11 cellular contexts compared by ENCODE assay signal in the genomic region with DNA sequence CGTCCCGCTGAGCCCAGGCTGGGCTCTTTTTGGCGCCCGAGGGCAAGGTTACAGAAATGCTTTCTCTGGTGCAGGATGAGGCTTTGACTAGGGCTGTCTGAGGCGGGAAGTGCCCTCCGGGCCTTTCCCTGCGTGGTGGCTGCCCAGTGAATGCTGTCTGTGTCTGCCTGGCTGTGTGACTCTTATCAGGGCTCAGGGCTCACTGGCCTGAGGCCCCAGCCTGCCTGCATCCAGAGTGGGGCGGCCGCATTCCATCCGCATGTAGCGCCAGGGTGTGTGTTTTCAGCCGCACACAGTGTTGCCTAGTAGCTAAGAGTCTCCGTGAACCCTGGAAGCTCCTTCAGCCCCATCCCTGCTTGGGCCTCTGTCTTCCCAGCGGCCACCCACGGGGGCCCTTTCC. TPM values are rescaled to one million over a fixed set of nuclear protein-coding genes. Genes with fewer than 3 reads are reported as not detected.
DNase-seq lines count a peak whose midpoint lies in the region; TF ChIP-seq lines count a peak whose summit lies in the region.
"Had no signal": no experiment of that assay in that cellular context is flagged by ENCODE, and none has a peak within 500 bp of the region (broad histone marks: within the 10 kb centered on the region; RNA-seq: fewer than 3 reads in every experiment).

No MANE protein-coding gene starts in this region.

- no peak overlapping the region for H4K91ac ChIP-seq in mesenchymal stem cell (ENCODE audit: low read length)

- no peak overlapping the region for H3K23ac ChIP-seq in mesenchymal stem cell (ENCODE audit: low read length in 2 of 2)

- H2BK15ac ChIP-seq in mesenchymal stem cell (ENCODE audit: low read depth, poor library complexity, severe bottlenecking) = no peak overlapping the region

- H3K27ac ChIP-seq in duodenal mucosa (ENCODE audit: low read depth, low read length) (peak overlapping the region; percentile 73), mesenchymal stem cell (ENCODE audit: low read length, poor library complexity, severe bottlenecking) (peak overlapping the region; percentile 39)
- H3K27ac ChIP-seq: A549 had no signal

- H3K9me3 ChIP-seq in duodenal mucosa (ENCODE audit: control insufficient read depth in 1 of 2, low read length in 2 of 2) (no peaks in the 10 kb centered on the region), mesenchymal stem cell (ENCODE audit: control insufficient read depth, low read length) (no peaks in the 10 kb centered on the region)
- H3K9me3 ChIP-seq: A549 had no signal

- no peak overlapping the region for H2BK5ac ChIP-seq in mesenchymal stem cell (ENCODE audit: low read depth, low read length, poor library complexity, severe bottlenecking)

- H3K4me1 ChIP-seq in duodenal mucosa (ENCODE audit: control insufficient read depth in 1 of 2, insufficient read depth in 2 of 2, low read length in 2 of 2) (peaks cover 60 to 70% of the 10 kb centered on the region in 2 donors), mesenchymal stem cell (ENCODE audit: control insufficient read depth, insufficient read depth, low read depth, low read length) (peaks cover 46% of the 10 kb centered on the region)

- H3K18ac ChIP-seq in mesenchymal stem cell (ENCODE audit: low read depth in 1 of 2, low read length in 2 of 2) = no peak overlapping the region

- WGBS in mesenchymal stem cell = 51% methylated on average over 15 of the region's 15 CpGs

- no peaks in the 10 kb centered on the region for H3K27me3 Mint-ChIP-seq in type B pancreatic cell

- peak overlapping the region; percentile 99 for H3K27ac Mint-ChIP-seq in type B pancreatic cell

- H2BK12ac ChIP-seq in mesenchymal stem cell (ENCODE audit: low read length in 2 of 2) = no peak overlapping the region

- H2BK120ac ChIP-seq in mesenchymal stem cell (ENCODE audit: low read depth, low read length) = no peak overlapping the region

- H3K4me1 Mint-ChIP-seq in type B pancreatic cell (ENCODE audit: unreplicated experiment) = peaks cover 45% of the 10 kb centered on the region

- POLR2A ChIA-PET in HEK293T (lab: Yijun Ruan, JAX) = no interaction called here

- peak overlapping the region; percentile 19 for H4K8ac ChIP-seq in mesenchymal stem cell (ENCODE audit: low read length)

- no peak overlapping the region for H2AK5ac ChIP-seq in mesenchymal stem cell (ENCODE audit: low read length, severe bottlenecking)

- H3K9ac ChIP-seq in duodenal mucosa (ENCODE audit: low read depth in 1 of 2, low read length in 2 of 2) (peak overlapping the region; percentile 55 to 61), mesenchymal stem cell (ENCODE audit: low read length) (peak overlapping the region; percentile 89)

- H2AFZ ChIP-seq in mesenchymal stem cell (ENCODE audit: low read depth, low read length) = no peak overlapping the region

- peak overlapping the region; percentile 77 for H3K4me3 Mint-ChIP-seq in type B pancreatic cell

- H3K4me2 ChIP-seq in mesenchymal stem cell (ENCODE audit: low read length, poor library complexity, severe bottlenecking) = no peak overlapping the region
- H3K4me2 ChIP-seq: A549 had no signal

- TF ChIP-seq CTCF in type B pancreatic cell (conservative IDR thresholded peaks at IDR 0.05) = no peak

- H3K4me3 ChIP-seq in duodenal mucosa (ENCODE audit: low read depth in 1 of 2, low read length in 2 of 2) = no peak overlapping the region
- no peak overlapping the region for H3K4me3 ChIP-seq in mesenchymal stem cell (ENCODE audit: insufficient read depth in 1 of 2, low read depth in 1 of 2, low read length in 2 of 2)
- H3K4me3 ChIP-seq: A549 had no signal

- no peaks in the 10 kb centered on the region for H3K9me3 Mint-ChIP-seq in type B pancreatic cell
- H3K9me3 Mint-ChIP-seq: activated T-cell treated with anti-CD3 and anti-CD28 coated beads, Interleukin-2, amount 50 U/mL, for 4 hours had no signal

- H3K36me3 ChIP-seq in duodenal mucosa (ENCODE audit: control insufficient read depth in 1 of 2, insufficient read depth in 2 of 2, low read length in 2 of 2) (peaks cover 0 to 4% of the 10 kb centered on the region in 2 donors), mesenchymal stem cell (ENCODE audit: control insufficient read depth in 1 of 2, insufficient read depth in 2 of 2, low read depth in 1 of 2, low read length in 2 of 2) (peaks cover 0 to 25% of the 10 kb centered on the region in 2 experiments)

- H3K36me3 Mint-ChIP-seq in type B pancreatic cell = peaks cover 6% of the 10 kb centered on the region

- CTCF ChIA-PET in HEK293T (lab: Yijun Ruan, JAX) = no interaction called here

- no peaks in the 10 kb centered on the region for H3K27me3 ChIP-seq in duodenal mucosa (ENCODE audit: control insufficient read depth in 1 of 2, insufficient read depth in 2 of 2, low read length in 2 of 2)
- peaks cover 0 to 26% of the 10 kb centered on the region in 2 experiments for H3K27me3 ChIP-seq in mesenchymal stem cell (ENCODE audit: control insufficient read depth in 1 of 2, insufficient read depth in 1 of 2, low read length in 2 of 2)

- peaks cover 6% of the 10 kb centered on the region for H3K79me1 ChIP-seq in mesenchymal stem cell (replicated peaks; ENCODE audit: low read length, poor library complexity, severe bottlenecking)

- no peak overlapping the region for H3K4ac ChIP-seq in mesenchymal stem cell (ENCODE audit: low read depth in 1 of 2, low read length in 2 of 2)

- peak; percentile 49 for DNase-seq in NCI-H1436 (lab: John Stamatoyannopoulos, UW)
- DNase-seq in NCI-H1436 treated with DMSO at 0.1 percent for 48 hours (lab: John Stamatoyannopoulos, UW) = no peak
- peak; percentile 94 for DNase-seq in mesenchymal stem cell
- peak; percentile 86 for DNase-seq in type B pancreatic cell (ENCODE audit: extremely low spot score, unreplicated experiment)
- DNase-seq in activated T-cell treated with anti-CD3 and anti-CD28 coated beads for 4 hours = no peak
- DNase-seq in cortex of kidney (lab: John Stamatoyannopoulos, UW) = no peak
- DNase-seq in HEK293T (ENCODE audit: extremely low spot score) = no peak
- DNase-seq: activated T-cell treated with anti-CD3 and anti-CD28 coated beads, Interleukin-2, amount 50 U/mL, for 4 hours; NCI-H2029 had no signal

- H3K14ac ChIP-seq in mesenchymal stem cell (ENCODE audit: low read length in 2 of 2) = no peak overlapping the region

TF ChIP-seq in HEK293T, 16 proteins besides CTCF, POLR2A, EP300 and RAD21:
- no peak for TF ChIP-seq FOXM1 (IDR thresholded peaks at IDR 0.05; ENCODE audit: borderline replicate concordance)
- TF ChIP-seq L3MBTL2 (conservative IDR thresholded peaks at IDR 0.05) = no peak
- no peak for TF ChIP-seq SP1 (IDR thresholded peaks at IDR 0.05)
- no peak for TF ChIP-seq SUZ12 (IDR thresholded peaks at IDR 0.05)
- TF ChIP-seq ARNT (IDR thresholded peaks at IDR 0.05) = no peak
- no peak for TF ChIP-seq TARDBP (IDR thresholded peaks at IDR 0.05)
- no peak for TF ChIP-seq NFRKB (IDR thresholded peaks at IDR 0.05)
- no peak for TF ChIP-seq ZNF384 (IDR thresholded peaks at IDR 0.05)
- TF ChIP-seq LEF1 (IDR thresholded peaks at IDR 0.05; ENCODE audit: borderline replicate concordance) = no peak
- TF ChIP-seq CTBP1 (IDR thresholded peaks at IDR 0.05; ENCODE audit: borderline replicate concordance) = no peak
- TF ChIP-seq FOXK2 (IDR thresholded peaks at IDR 0.05) = no peak
- no peak for TF ChIP-seq ELF4 (IDR thresholded peaks at IDR 0.05)
- TF ChIP-seq BHLHE40 (IDR thresholded peaks at IDR 0.05; ENCODE audit: borderline replicate concordance) = no peak
- TF ChIP-seq FOXA1 (IDR thresholded peaks at IDR 0.05) = no peak

RNA-seq across cellular contexts. Expression of gene FAAP20, which starts 59.1 kb away (rescaled TPM):
- 84.5 TPM for polyA plus RNA-seq in mesenchymal stem cell (2013, experiment 1 of 2)
- polyA plus RNA-seq in mesenchymal stem cell (2013, experiment 2 of 2) = 86.1 TPM
- total RNA-seq in type B pancreatic cell (ENCODE audit: low replicate concordance) = 45.8 and 73.8 TPM in 2 replicates

Comparison
In these comparisons a context has a peak if more than half of its experiments do, and no peak if none do; other contexts are left out.
1. DNase-seq: peak in NCI-H1436 (single experiment), mesenchymal stem cell (single experiment) and type B pancreatic cell (single experiment); none in NCI-H1436 treated with DMSO at 0.1 percent for 48 hours (single experiment), activated T-cell treated with anti-CD3 and anti-CD28 coated beads for 4 hours (single experiment), cortex of kidney (single experiment) and HEK293T (single experiment).